12 cellular contexts compared by ENCODE assay signal in the genomic region with DNA sequence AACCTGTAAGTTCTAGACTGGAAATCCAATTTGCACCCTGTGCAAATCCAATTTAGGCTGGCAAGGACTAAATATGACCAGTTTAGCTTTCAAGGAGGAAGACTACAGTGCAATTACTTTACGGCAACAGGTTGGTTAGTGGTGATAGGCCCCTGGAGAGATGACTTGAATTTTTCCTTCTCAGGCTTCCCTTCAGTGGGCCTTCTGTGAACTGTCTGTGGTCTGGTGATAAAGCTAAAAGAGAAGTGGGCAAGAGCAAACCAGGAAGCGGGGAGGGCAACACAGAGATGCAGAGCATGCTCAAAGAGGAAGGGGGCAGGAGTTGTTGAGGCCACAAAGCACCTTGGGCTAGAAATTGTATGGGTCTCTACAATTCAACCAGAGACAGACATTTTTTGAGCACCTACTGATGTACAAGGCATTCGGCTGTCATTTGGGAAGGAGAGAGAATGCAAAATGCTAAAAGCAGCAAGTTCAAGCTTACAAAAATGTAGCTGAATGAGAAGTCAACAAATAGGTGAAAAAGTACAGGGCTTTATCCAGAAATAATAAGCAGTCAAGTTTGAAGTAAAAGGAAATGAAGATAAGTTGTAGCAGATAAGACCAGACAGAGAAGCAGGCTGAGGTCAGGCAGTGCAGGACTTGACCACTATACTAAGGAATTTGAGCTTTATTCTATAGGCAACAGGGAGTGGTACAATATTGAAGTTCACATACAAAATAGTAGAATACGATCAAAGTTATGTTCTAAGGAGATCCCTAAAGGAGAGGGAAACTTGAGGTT. TPM values are rescaled to one million over a fixed set of nuclear protein-coding genes. Genes with fewer than 3 reads are reported as not detected.
DNase-seq lines count a peak whose midpoint lies in the region; ATAC-seq and TF ChIP-seq lines count a peak whose summit lies in the region.
"Had no signal": no experiment of that assay in that cellular context is flagged by ENCODE, and none has a peak within 500 bp of the region (broad histone marks: within the 10 kb centered on the region; RNA-seq: fewer than 3 reads in every experiment).

No MANE protein-coding gene starts in this region.

- peak overlapping the region; percentile 4 for H3K4me3 Mint-ChIP-seq in activated naive CD4-positive, alpha-beta T cell treated with anti-CD3 and anti-CD28 coated beads, Interleukin-2, amount 50 U/mL, for 24 hours
- no peak overlapping the region for H3K4me3 Mint-ChIP-seq in WTC11
- H3K4me3 Mint-ChIP-seq: neural progenitor cell had no signal

- CTCF ChIA-PET in WTC11 (lab: Charles Lee): interaction anchor here (1.0 kb wide), 2 partner anchors 13 kb away, joined by 3 to 7 read pairs; no protein-coding TSS in a partner anchor

- H3K36me3 ChIP-seq in upper lobe of right lung: no peaks in the 10 kb centered on the region
- H3K36me3 ChIP-seq: neural progenitor cell had no signal

- peaks cover 56% of the 10 kb centered on the region for H3K4me1 Mint-ChIP-seq in activated naive CD4-positive, alpha-beta T cell treated with anti-CD3 and anti-CD28 coated beads, Interleukin-2, amount 50 U/mL, for 24 hours
- H3K4me1 Mint-ChIP-seq in WTC11: peaks cover 3% of the 10 kb centered on the region; the same call in 1 of the 2 replicates
- H3K4me1 Mint-ChIP-seq: neural progenitor cell had no signal

- H3K9me3 Mint-ChIP-seq in activated naive CD4-positive, alpha-beta T cell treated with anti-CD3 and anti-CD28 coated beads, Interleukin-2, amount 50 U/mL, for 24 hours: no peaks in the 10 kb centered on the region
- H3K9me3 Mint-ChIP-seq in WTC11: no peaks in the 10 kb centered on the region
- H3K9me3 Mint-ChIP-seq: neural progenitor cell had no signal

- intact Hi-C loops in upper lobe of right lung (cut with DNase I): no loop called here

- no peaks in the 10 kb centered on the region for H3K9me3 ChIP-seq in upper lobe of right lung
- H3K9me3 ChIP-seq: esophagus muscularis mucosa had no signal

- H3K4me1 ChIP-seq in upper lobe of right lung: peaks cover 26% of the 10 kb centered on the region

- POLR2A ChIA-PET in WTC11 (lab: Charles Lee): interaction anchor here (0.6 to 1.5 kb wide), 2 partner anchors 9 to 237 kb away, joined by 4 to 5 read pairs; no protein-coding TSS in a partner anchor

- H3K27ac ChIP-seq in upper lobe of right lung: no peak overlapping the region
- H3K27ac ChIP-seq: C4-2B, esophagus muscularis mucosa, neural progenitor cell had no signal

- no peak overlapping the region for H3K4me3 ChIP-seq in upper lobe of right lung
- H3K4me3 ChIP-seq: esophagus muscularis mucosa, neural progenitor cell had no signal

- H3K36me3 Mint-ChIP-seq in activated naive CD4-positive, alpha-beta T cell treated with anti-CD3 and anti-CD28 coated beads, Interleukin-2, amount 50 U/mL, for 24 hours: peaks cover 4% of the 10 kb centered on the region
- no peaks in the 10 kb centered on the region for H3K36me3 Mint-ChIP-seq in WTC11

- H3K27me3 ChIP-seq in upper lobe of right lung: no peaks in the 10 kb centered on the region
- H3K27me3 ChIP-seq: esophagus muscularis mucosa, neural progenitor cell had no signal

- no peak for TF ChIP-seq CTCF in WTC11 (IDR thresholded peaks at IDR 0.05)
- no peak for TF ChIP-seq CTCF in upper lobe of right lung (IDR thresholded peaks at IDR 0.05)

- peak overlapping the region; percentile 48 for H3K27ac Mint-ChIP-seq in activated naive CD4-positive, alpha-beta T cell treated with anti-CD3 and anti-CD28 coated beads, Interleukin-2, amount 50 U/mL, for 24 hours
- H3K27ac Mint-ChIP-seq in WTC11: peak overlapping the region; percentile 75; the same call in 1 of the 2 replicates
- H3K27ac Mint-ChIP-seq: neural progenitor cell had no signal

- peak; percentile 42 for ATAC-seq in HG03159 (IDR thresholded peaks at IDR 0.05; ENCODE audit: unreplicated experiment)
- no peak for ATAC-seq in WTC11
- peak; percentile 81 for ATAC-seq in upper lobe of right lung
- ATAC-seq in SK-N-SH treated with all-trans-retinoic acid at 6 μM for 48 hours: no peak

- no peaks in the 10 kb centered on the region for H3K27me3 Mint-ChIP-seq in activated naive CD4-positive, alpha-beta T cell treated with anti-CD3 and anti-CD28 coated beads, Interleukin-2, amount 50 U/mL, for 24 hours
- H3K27me3 Mint-ChIP-seq in WTC11 (ENCODE audit: low read depth): no peaks in the 10 kb centered on the region

- no peak for DNase-seq in activated naive CD4-positive, alpha-beta T cell treated with anti-CD3 and anti-CD28 coated beads, Interleukin-2, amount 50 U/mL, for 16 hours
- DNase-seq in WTC11 (ENCODE audit: low spot score): no peak
- no peak for DNase-seq in upper lobe of right lung
- DNase-seq in central memory CD4-positive, alpha-beta T cell: no peak
- DNase-seq in stimulated activated CD4-positive, alpha-beta T cell treated with anti-CD3 and anti-CD28 coated beads, Interleukin-12 subunit alpha, Interleukin-12 subunit beta, amount 100 ng/mL, for 4 hours: no peak
- DNase-seq: activated CD4-positive, alpha-beta T cell treated with anti-CD3 and anti-CD28 coated beads, Interleukin-2, amount 50 U/mL, for 4 hours had no signal

TF ChIP-seq in WTC11, 78 proteins besides CTCF, POLR2A, EP300 and RAD21:
- TF ChIP-seq, protein P1, sequence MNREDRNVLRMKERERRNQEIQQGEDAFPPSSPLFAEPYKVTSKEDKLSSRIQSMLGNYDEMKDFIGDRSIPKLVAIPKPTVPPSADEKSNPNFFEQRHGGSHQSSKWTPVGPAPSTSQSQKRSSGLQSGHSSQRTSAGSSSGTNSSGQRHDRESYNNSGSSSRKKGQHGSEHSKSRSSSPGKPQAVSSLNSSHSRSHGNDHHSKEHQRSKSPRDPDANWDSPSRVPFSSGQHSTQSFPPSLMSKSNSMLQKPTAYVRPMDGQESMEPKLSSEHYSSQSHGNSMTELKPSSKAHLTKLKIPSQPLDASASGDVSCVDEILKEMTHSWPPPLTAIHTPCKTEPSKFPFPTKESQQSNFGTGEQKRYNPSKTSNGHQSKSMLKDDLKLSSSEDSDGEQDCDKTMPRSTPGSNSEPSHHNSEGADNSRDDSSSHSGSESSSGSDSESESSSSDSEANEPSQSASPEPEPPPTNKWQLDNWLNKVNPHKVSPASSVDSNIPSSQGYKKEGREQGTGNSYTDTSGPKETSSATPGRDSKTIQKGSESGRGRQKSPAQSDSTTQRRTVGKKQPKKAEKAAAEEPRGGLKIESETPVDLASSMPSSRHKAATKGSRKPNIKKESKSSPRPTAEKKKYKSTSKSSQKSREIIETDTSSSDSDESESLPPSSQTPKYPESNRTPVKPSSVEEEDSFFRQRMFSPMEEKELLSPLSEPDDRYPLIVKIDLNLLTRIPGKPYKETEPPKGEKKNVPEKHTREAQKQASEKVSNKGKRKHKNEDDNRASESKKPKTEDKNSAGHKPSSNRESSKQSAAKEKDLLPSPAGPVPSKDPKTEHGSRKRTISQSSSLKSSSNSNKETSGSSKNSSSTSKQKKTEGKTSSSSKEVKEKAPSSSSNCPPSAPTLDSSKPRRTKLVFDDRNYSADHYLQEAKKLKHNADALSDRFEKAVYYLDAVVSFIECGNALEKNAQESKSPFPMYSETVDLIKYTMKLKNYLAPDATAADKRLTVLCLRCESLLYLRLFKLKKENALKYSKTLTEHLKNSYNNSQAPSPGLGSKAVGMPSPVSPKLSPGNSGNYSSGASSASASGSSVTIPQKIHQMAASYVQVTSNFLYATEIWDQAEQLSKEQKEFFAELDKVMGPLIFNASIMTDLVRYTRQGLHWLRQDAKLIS (CRISPR knock-in tag; IDR thresholded peaks at IDR 0.05; ENCODE audit: borderline replicate concordance): no peak
- TF ChIP-seq CREB1 (CRISPR knock-in tag; IDR thresholded peaks at IDR 0.05): no peak

TF ChIP-seq in SK-N-SH treated with all-trans-retinoic acid at 6 μM for 48 hours, 23 proteins besides CTCF, POLR2A, EP300 and RAD21 (continues in another document):
- TF ChIP-seq ZFP3 (CRISPR knock-in tag; IDR thresholded peaks at IDR 0.05) (no peak), RARB (CRISPR knock-in tag; IDR thresholded peaks at IDR 0.05) (no peak), TCF4 (CRISPR knock-in tag; IDR thresholded peaks at IDR 0.05; ENCODE audit: borderline replicate concordance) (no peak), GLIS3 (CRISPR knock-in tag; IDR thresholded peaks at IDR 0.05) (no peak), ISL1 (CRISPR knock-in tag; IDR thresholded peaks at IDR 0.05) (no peak), ZC3H10 (CRISPR knock-in tag; IDR thresholded peaks at IDR 0.05) (no peak), BACH2 (CRISPR knock-in tag; IDR thresholded peaks at IDR 0.05; ENCODE audit: borderline replicate concordance) (no peak), PPARA (CRISPR knock-in tag; IDR thresholded peaks at IDR 0.05; ENCODE audit: borderline replicate concordance) (no peak)
- TF ChIP-seq, protein P2, sequence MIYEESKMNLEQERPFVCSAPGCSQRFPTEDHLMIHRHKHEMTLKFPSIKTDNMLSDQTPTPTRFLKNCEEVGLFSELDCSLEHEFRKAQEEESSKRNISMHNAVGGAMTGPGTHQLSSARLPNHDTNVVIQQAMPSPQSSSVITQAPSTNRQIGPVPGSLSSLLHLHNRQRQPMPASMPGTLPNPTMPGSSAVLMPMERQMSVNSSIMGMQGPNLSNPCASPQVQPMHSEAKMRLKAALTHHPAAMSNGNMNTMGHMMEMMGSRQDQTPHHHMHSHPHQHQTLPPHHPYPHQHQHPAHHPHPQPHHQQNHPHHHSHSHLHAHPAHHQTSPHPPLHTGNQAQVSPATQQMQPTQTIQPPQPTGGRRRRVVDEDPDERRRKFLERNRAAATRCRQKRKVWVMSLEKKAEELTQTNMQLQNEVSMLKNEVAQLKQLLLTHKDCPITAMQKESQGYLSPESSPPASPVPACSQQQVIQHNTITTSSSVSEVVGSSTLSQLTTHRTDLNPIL (CRISPR knock-in tag; IDR thresholded peaks at IDR 0.05; ENCODE audit: low read depth): no peak

RNA-seq across cellular contexts. Expression of gene INPP5B, which starts 23.9 kb away (rescaled TPM):
- total RNA-seq in WTC11 (2021) (26.8 to 29.4 TPM (median 27.3 TPM) in 3 replicates), upper lobe of right lung (44.8 TPM)

Comparison
In these comparisons a context has a peak if more than half of its experiments do, and no peak if none do; other contexts are left out.
1. ATAC-seq: peak in HG03159 (single experiment) and upper lobe of right lung (single experiment); none in WTC11 (single experiment) and SK-N-SH treated with all-trans-retinoic acid at 6 μM for 48 hours (single experiment).